ENCODE assay signal across 1 cellular context in genomic region chr15:88642514-88642913, GRCh38.
TF ChIP-seq lines count a peak whose summit lies in the region.

No MANE protein-coding gene starts in this region.

TF ChIP-seq in GM12878, 131 proteins besides CTCF, POLR2A, EP300 and RAD21:
- peak; percentile 56; the same call in 1 of the 2 replicates for TF ChIP-seq POLR2AphosphoS5 (IDR thresholded peaks at IDR 0.05; ENCODE audit: low read length)
